ENCODE assay signal across 3 cellular contexts in genomic region chr12:7327913-7328312, GRCh38.
TF ChIP-seq lines count a peak whose summit lies in the region.

No MANE protein-coding gene starts in this region.

TF ChIP-seq in SK-N-SH, 30 proteins besides CTCF, POLR2A, EP300 and RAD21:
- TF ChIP-seq, protein P1, sequence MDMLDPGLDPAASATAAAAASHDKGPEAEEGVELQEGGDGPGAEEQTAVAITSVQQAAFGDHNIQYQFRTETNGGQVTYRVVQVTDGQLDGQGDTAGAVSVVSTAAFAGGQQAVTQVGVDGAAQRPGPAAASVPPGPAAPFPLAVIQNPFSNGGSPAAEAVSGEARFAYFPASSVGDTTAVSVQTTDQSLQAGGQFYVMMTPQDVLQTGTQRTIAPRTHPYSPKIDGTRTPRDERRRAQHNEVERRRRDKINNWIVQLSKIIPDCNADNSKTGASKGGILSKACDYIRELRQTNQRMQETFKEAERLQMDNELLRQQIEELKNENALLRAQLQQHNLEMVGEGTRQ (IDR thresholded peaks at IDR 0.05; ENCODE audit: borderline replicate concordance, low read depth, low read length), result no peak
- TF ChIP-seq TAF1 (IDR thresholded peaks at IDR 0.05; ENCODE audit: borderline replicate concordance, low read depth, low read length), result no peak
- no peak for TF ChIP-seq NRF1 (IDR thresholded peaks at IDR 0.05; ENCODE audit: low read depth, low read length)
- TF ChIP-seq FOXM1 (IDR thresholded peaks at IDR 0.05; ENCODE audit: low read depth), result no peak
- TF ChIP-seq, protein P2, sequence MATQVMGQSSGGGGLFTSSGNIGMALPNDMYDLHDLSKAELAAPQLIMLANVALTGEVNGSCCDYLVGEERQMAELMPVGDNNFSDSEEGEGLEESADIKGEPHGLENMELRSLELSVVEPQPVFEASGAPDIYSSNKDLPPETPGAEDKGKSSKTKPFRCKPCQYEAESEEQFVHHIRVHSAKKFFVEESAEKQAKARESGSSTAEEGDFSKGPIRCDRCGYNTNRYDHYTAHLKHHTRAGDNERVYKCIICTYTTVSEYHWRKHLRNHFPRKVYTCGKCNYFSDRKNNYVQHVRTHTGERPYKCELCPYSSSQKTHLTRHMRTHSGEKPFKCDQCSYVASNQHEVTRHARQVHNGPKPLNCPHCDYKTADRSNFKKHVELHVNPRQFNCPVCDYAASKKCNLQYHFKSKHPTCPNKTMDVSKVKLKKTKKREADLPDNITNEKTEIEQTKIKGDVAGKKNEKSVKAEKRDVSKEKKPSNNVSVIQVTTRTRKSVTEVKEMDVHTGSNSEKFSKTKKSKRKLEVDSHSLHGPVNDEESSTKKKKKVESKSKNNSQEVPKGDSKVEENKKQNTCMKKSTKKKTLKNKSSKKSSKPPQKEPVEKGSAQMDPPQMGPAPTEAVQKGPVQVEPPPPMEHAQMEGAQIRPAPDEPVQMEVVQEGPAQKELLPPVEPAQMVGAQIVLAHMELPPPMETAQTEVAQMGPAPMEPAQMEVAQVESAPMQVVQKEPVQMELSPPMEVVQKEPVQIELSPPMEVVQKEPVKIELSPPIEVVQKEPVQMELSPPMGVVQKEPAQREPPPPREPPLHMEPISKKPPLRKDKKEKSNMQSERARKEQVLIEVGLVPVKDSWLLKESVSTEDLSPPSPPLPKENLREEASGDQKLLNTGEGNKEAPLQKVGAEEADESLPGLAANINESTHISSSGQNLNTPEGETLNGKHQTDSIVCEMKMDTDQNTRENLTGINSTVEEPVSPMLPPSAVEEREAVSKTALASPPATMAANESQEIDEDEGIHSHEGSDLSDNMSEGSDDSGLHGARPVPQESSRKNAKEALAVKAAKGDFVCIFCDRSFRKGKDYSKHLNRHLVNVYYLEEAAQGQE (IDR thresholded peaks at IDR 0.05; ENCODE audit: low read depth, low read length), result no peak
- no peak for TF ChIP-seq RCOR1 (IDR thresholded peaks at IDR 0.05; ENCODE audit: low read length)
- no peak for TF ChIP-seq JUND (IDR thresholded peaks at IDR 0.05)
- TF ChIP-seq IRF3 (IDR thresholded peaks at IDR 0.05; ENCODE audit: low read depth, low read length), result no peak
- TF ChIP-seq SIN3A (IDR thresholded peaks at IDR 0.05; ENCODE audit: borderline replicate concordance, low read depth, low read length), result no peak
- no peak for TF ChIP-seq ELF1 (IDR thresholded peaks at IDR 0.05)
- TF ChIP-seq RXRA (IDR thresholded peaks at IDR 0.05; ENCODE audit: borderline replicate concordance, low read depth), result no peak

TF ChIP-seq in SK-N-SH treated with all-trans-retinoic acid at 6 μM for 48 hours, 23 proteins besides CTCF, POLR2A, EP300 and RAD21:
- TF ChIP-seq CSDC2 (CRISPR knock-in tag; IDR thresholded peaks at IDR 0.05) (no peak), SNAI2 (CRISPR knock-in tag; IDR thresholded peaks at IDR 0.05) (no peak), BACH2 (CRISPR knock-in tag; IDR thresholded peaks at IDR 0.05; ENCODE audit: borderline replicate concordance) (no peak), RARB (CRISPR knock-in tag; IDR thresholded peaks at IDR 0.05) (no peak), OSR1 (CRISPR knock-in tag; IDR thresholded peaks at IDR 0.05) (no peak), ESRRG (CRISPR knock-in tag; IDR thresholded peaks at IDR 0.05) (no peak), GLIS3 (CRISPR knock-in tag; IDR thresholded peaks at IDR 0.05) (no peak), ZFP30 (CRISPR knock-in tag; IDR thresholded peaks at IDR 0.05) (no peak), CREB5 (CRISPR knock-in tag; IDR thresholded peaks at IDR 0.05; ENCODE audit: low read depth) (no peak), ZNF8 (CRISPR knock-in tag; IDR thresholded peaks at IDR 0.05) (no peak)
- TF ChIP-seq, protein P3, sequence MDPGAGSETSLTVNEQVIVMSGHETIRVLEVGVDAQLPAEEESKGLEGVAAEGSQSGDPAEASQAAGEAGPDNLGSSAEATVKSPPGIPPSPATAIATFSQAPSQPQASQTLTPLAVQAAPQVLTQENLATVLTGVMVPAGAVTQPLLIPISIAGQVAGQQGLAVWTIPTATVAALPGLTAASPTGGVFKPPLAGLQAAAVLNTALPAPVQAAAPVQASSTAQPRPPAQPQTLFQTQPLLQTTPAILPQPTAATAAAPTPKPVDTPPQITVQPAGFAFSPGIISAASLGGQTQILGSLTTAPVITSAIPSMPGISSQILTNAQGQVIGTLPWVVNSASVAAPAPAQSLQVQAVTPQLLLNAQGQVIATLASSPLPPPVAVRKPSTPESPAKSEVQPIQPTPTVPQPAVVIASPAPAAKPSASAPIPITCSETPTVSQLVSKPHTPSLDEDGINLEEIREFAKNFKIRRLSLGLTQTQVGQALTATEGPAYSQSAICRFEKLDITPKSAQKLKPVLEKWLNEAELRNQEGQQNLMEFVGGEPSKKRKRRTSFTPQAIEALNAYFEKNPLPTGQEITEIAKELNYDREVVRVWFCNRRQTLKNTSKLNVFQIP (CRISPR knock-in tag; IDR thresholded peaks at IDR 0.05; ENCODE audit: borderline replicate concordance, low read depth), result no peak

TF ChIP-seq in H1, 55 proteins besides CTCF, POLR2A, EP300 and RAD21:
- TF ChIP-seq SAP30 (IDR thresholded peaks at IDR 0.05; ENCODE audit: insufficient read depth, insufficient replicate concordance, low read length), result no peak
- no peak for TF ChIP-seq GABPA (IDR thresholded peaks at IDR 0.05; ENCODE audit: borderline replicate concordance, insufficient read depth, low read length)
- no peak for TF ChIP-seq CHD2 (IDR thresholded peaks at IDR 0.05; ENCODE audit: low read length)
- no peak for TF ChIP-seq TAF7 (optimal IDR thresholded peaks at IDR 0.05; ENCODE audit: borderline replicate concordance, low read depth, low read length)
- TF ChIP-seq PHF8 (conservative IDR thresholded peaks at IDR 0.05; ENCODE audit: low read depth, low read length), result no peak
- TF ChIP-seq JUND (IDR thresholded peaks at IDR 0.05; ENCODE audit: low read length), result no peak
